ENCODE assay signal across 35 cellular contexts in genomic region chr2:118496467-118496866, GRCh38.
"Had no signal": no experiment of that assay in that cellular context is flagged by ENCODE, and none has a peak within 500 bp of the region (broad histone marks: within the 10 kb centered on the region; RNA-seq: fewer than 3 reads in every experiment).

No MANE protein-coding gene starts in this region.

- H3K27ac ChIP-seq: KMS-11 had no signal

- H3K36me3 ChIP-seq: MG63 had no signal

- H3K9ac ChIP-seq: KMS-11 had no signal

- DNase-seq: Karpas-422, Kasumi-1, MG63, MM.1S, MV-4-11, NCI-H1048, NCI-H1092, NCI-H1092 treated with DMSO at 0.1 percent for 48 hours, NCI-H1105, NCI-H1105 treated with DMSO at 0.1 percent for 48 hours, NCI-H1417, NCI-H1417 treated with DMSO at 0.1 percent for 48 hours, NCI-H1436, NCI-H1436 treated with DMSO at 0.1 percent for 48 hours, NCI-H146, NCI-H1694, NCI-H1694 treated with DMSO at 0.1 percent for 48 hours, NCI-H187, NCI-H187 treated with DMSO at 0.1 percent for 48 hours, NCI-H1930, NCI-H2029, NCI-H2029 treated with DMSO at 0.1 percent for 48 hours, NCI-H2081, NCI-H2081 treated with DMSO at 0.1 percent for 48 hours, NCI-H2107, NCI-H2171, NCI-H2171 treated with DMSO at 0.1 percent for 48 hours, NCI-H2227 treated with DMSO at 0.1 percent for 48 hours, NCI-H226, NCI-H345, NCI-H446, NCI-H446 treated with DMSO at 0.1 percent for 48 hours, NCI-H510A, NCI-H510A treated with DMSO at 0.1 percent for 48 hours had no signal

- H3K27me3 ChIP-seq: MG63 had no signal

- H3K4me3 ChIP-seq: MG63 had no signal
